9 cellular contexts compared by ENCODE assay signal in the genomic region with DNA sequence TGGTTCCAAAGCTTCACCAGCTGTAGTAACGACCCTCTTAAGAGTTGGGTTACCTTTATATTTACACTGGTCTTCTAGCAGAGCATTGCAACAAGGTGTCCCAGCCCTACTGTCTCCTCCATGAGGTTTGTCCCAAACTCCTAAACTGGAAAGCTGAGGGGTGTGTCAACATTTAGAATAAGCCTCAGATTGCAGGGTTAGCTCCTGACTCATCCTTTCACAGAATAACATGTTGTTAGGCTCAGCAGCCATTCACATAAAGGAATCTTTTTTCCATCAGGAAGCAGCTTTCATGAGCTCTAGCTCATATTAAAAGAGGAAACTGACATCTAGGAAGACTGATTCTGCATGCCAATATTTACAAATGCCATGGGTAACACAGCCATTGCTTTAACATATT.
DNase-seq lines count a peak whose midpoint lies in the region; ATAC-seq and TF ChIP-seq lines count a peak whose summit lies in the region.
"Had no signal": no experiment of that assay in that cellular context is flagged by ENCODE, and none has a peak within 500 bp of the region (broad histone marks: within the 10 kb centered on the region; RNA-seq: fewer than 3 reads in every experiment).

No MANE protein-coding gene starts in this region.

- no peak for ATAC-seq in HG03025 (IDR thresholded peaks at IDR 0.05; ENCODE audit: low FRiP score, unreplicated experiment)

- DNase-seq in GM23248, result peak; percentile 58
- DNase-seq in RKO (ENCODE audit: low spot score), result peak; percentile 25
- peak; percentile 72 for DNase-seq in epithelial cell of esophagus (ENCODE audit: low read depth)
- DNase-seq in renal cortical epithelial cell (ENCODE audit: low read depth), result peak; percentile 72
- DNase-seq in NCI-H82 (lab: John Stamatoyannopoulos, UW), result no peak
- no peak for DNase-seq in NOMO-1 treated with DMSO at 0.1 percent for 48 hours (lab: John Stamatoyannopoulos, UW; ENCODE audit: unreplicated experiment)
- DNase-seq: NCI-H2081, retina had no signal

- peaks cover 5% of the 10 kb centered on the region for H3K4me1 ChIP-seq in GM23248 (ENCODE audit: insufficient read depth)

- H3K79me2 ChIP-seq in GM23248 (ENCODE audit: insufficient read depth), result no peaks in the 10 kb centered on the region

- no peaks in the 10 kb centered on the region for H3K36me3 ChIP-seq in GM23248 (ENCODE audit: low read depth)

- H2AFZ ChIP-seq in GM23248, result no peak overlapping the region

- in situ Hi-C loops in GM23248 (cut with MboI), result no loop called here

- H3K4me2 ChIP-seq in GM23248 (ENCODE audit: unreplicated experiment), result peak overlapping the region; percentile 21

- H3K4me3 ChIP-seq in GM23248 (no peak overlapping the region), epithelial cell of esophagus (ENCODE audit: low read length) (no peak overlapping the region)

- no peaks in the 10 kb centered on the region for H3K9me2 ChIP-seq in GM23248 (ENCODE audit: insufficient read depth)

- no peaks in the 10 kb centered on the region for H4K20me1 ChIP-seq in GM23248 (ENCODE audit: insufficient read depth)

- whole genome bisulfite sequencing in GM23248 (ENCODE audit: low coverage in 1 of 2, low lambda C conversion rate in 2 of 2, missing lambda C conversion rate in 2 of 2), 2 experiments, result 8 to 17% methylated on average over 1 of the region's 1 CpG

- H3K9me3 ChIP-seq in GM23248 (ENCODE audit: low read depth), result no peaks in the 10 kb centered on the region

- no peak overlapping the region for H3K9ac ChIP-seq in GM23248

- no peaks in the 10 kb centered on the region for H3K27me3 ChIP-seq in GM23248 (replicated peaks; ENCODE audit: insufficient read depth)

- no peaks in the 10 kb centered on the region for H3F3A ChIP-seq in GM23248 (ENCODE audit: insufficient read depth)

- TF ChIP-seq CTCF in epithelial cell of esophagus (IDR thresholded peaks at IDR 0.05; ENCODE audit: insufficient read depth, low read depth, low read length, missing control alignments), result no peak

- H3K27ac ChIP-seq in GM23248, result no peak overlapping the region

Comparison
In these comparisons a context has a peak if more than half of its experiments do, and no peak if none do; other contexts are left out.
1. DNase-seq: peak in GM23248 (single experiment), RKO (single experiment), epithelial cell of esophagus (single experiment) and renal cortical epithelial cell (single experiment); none in NCI-H82 (single experiment) and NOMO-1 treated with DMSO at 0.1 percent for 48 hours (single experiment).